19 cellular contexts compared by ENCODE assay signal in genomic region chr6:130577178-130577919, GRCh38.
DNase-seq lines count a peak whose midpoint lies in the region; ATAC-seq, FAIRE-seq and TF ChIP-seq lines count a peak whose summit lies in the region.
"Had no signal": no experiment of that assay in that cellular context is flagged by ENCODE, and none has a peak within 500 bp of the region (broad histone marks: within the 10 kb centered on the region; RNA-seq: fewer than 3 reads in every experiment).

No MANE protein-coding gene starts in this region.

- H3K79me2 ChIP-seq in H1 (ENCODE audit: control insufficient read depth in 1 of 2, insufficient read depth in 2 of 2, low read length in 2 of 2), result no peaks in the 10 kb centered on the region

- H3K9me3 ChIP-seq in A673 (ENCODE audit: low read depth, low read length, poor library complexity, severe bottlenecking), result no peaks in the 10 kb centered on the region
- H3K9me3 ChIP-seq in CD4-positive, alpha-beta T cell (ENCODE audit: control insufficient read depth, low read length), result no peaks in the 10 kb centered on the region
- H3K9me3 ChIP-seq in H1 (ENCODE audit: insufficient read depth in 2 of 2, low read depth in 1 of 2, low read length in 1 of 2), result no peaks in the 10 kb centered on the region
- H3K9me3 ChIP-seq: adrenal gland had no signal

- TF ChIP-seq POLR2A in H1 (IDR thresholded peaks at IDR 0.05; ENCODE audit: control extremely low read depth in 1 of 2, low read depth in 2 of 2, low read length in 2 of 2) (no peak), GM12891 (IDR thresholded peaks at IDR 0.05; ENCODE audit: low read depth, low read length) (no peak)

- no peak overlapping the region for H3K4me2 ChIP-seq in H1 (ENCODE audit: insufficient read depth in 1 of 2, low read depth in 2 of 2, low read length in 2 of 2)
- H3K4me2 ChIP-seq: KMS-11 had no signal

- H3K27me3 Mint-ChIP-seq in CD4-positive, alpha-beta T cell, result no peaks in the 10 kb centered on the region
- H3K27me3 Mint-ChIP-seq in activated CD4-positive, alpha-beta memory T cell treated with anti-CD3 and anti-CD28 coated beads for 36 hours, result no peaks in the 10 kb centered on the region

- H3K27me3 ChIP-seq in A673 (replicated peaks; ENCODE audit: insufficient read depth, low read depth, low read length, poor library complexity) (no peaks in the 10 kb centered on the region), H1 (replicated peaks in 1 of 4; ENCODE audit: control insufficient read depth in 3 of 4, extremely low read depth in 1 of 4, insufficient read depth in 3 of 4, low read length in 3 of 4) (peaks cover 0 to 1% (median 0%) of the 10 kb centered on the region in 4 experiments; a peak in 1 of 7 replicates)
- no peaks in the 10 kb centered on the region for H3K27me3 ChIP-seq in CD4-positive, alpha-beta T cell (ENCODE audit: control insufficient read depth, insufficient read depth, low read length)
- H3K27me3 ChIP-seq: adrenal gland had no signal

- H3K36me3 Mint-ChIP-seq in CD4-positive, alpha-beta T cell (ENCODE audit: low read depth), result no peaks in the 10 kb centered on the region
- H3K36me3 Mint-ChIP-seq in activated CD4-positive, alpha-beta memory T cell treated with anti-CD3 and anti-CD28 coated beads for 36 hours, result no peaks in the 10 kb centered on the region

- no peak for TF ChIP-seq CTCF in A673 (conservative IDR thresholded peaks at IDR 0.05; ENCODE audit: low read depth, low read length)
- no peak for TF ChIP-seq CTCF in CD4-positive, alpha-beta T cell (IDR thresholded peaks at IDR 0.05)
- TF ChIP-seq CTCF in H1 (IDR thresholded peaks at IDR 0.05; ENCODE audit: control extremely low read depth in 1 of 3, insufficient read depth in 1 of 3, low read depth in 1 of 3, low read length in 3 of 3), result no peak

- WGBS in H1 (ENCODE audit: extremely low coverage in 1 of 2, insufficient coverage in 1 of 2, insufficient read length in 1 of 2, insufficient replicate concordance in 2 of 2, low coverage in 1 of 2, low lambda C conversion rate in 2 of 2, missing lambda C conversion rate in 1 of 2), 2 experiments, result 92% methylated on average over 7 of the region's 8 CpGs; no CpG with 5 or more reads in 1 of the 2 experiments

- H3K4ac ChIP-seq in H1 (replicated peaks; ENCODE audit: insufficient read length, low read depth, low read length), result no peak overlapping the region

- DNase-seq in A673 (ENCODE audit: low spot score) (peak; percentile 72), H1 (ENCODE audit: low read depth in 1 of 2, low spot score in 2 of 2) (no peak), GM12891 (ENCODE audit: insufficient read length, low spot score) (no peak), amygdala (lab: John Stamatoyannopoulos, UW) (no peak), NCI-H510A (lab: John Stamatoyannopoulos, UW) (no peak)
- no peak for DNase-seq in CD4-positive, alpha-beta T cell
- no peak for DNase-seq in activated CD4-positive, alpha-beta memory T cell treated with anti-CD3 and anti-CD28 coated beads for 36 hours
- DNase-seq: adrenal gland; effector CD8-positive, alpha-beta T cell; GF-D8; head of caudate nucleus; NCI-H1048; NCI-H2081; NCI-H524; SW 1271 had no signal

- peaks cover 54% of the 10 kb centered on the region for H3K4me1 Mint-ChIP-seq in CD4-positive, alpha-beta T cell (ENCODE audit: low read depth)
- H3K4me1 Mint-ChIP-seq in activated CD4-positive, alpha-beta memory T cell treated with anti-CD3 and anti-CD28 coated beads for 36 hours (ENCODE audit: low read depth), result peaks cover 40% of the 10 kb centered on the region

- H2BK15ac ChIP-seq in H1 (ENCODE audit: low read length), result no peak overlapping the region

- H2BK120ac ChIP-seq in H1 (replicated peaks; ENCODE audit: low read depth, low read length), result no peak overlapping the region

- H3K27ac ChIP-seq in A673 (ENCODE audit: low read depth, low read length, poor library complexity, severe bottlenecking), result peak overlapping the region; percentile 62
- no peak overlapping the region for H3K27ac ChIP-seq in CD4-positive, alpha-beta T cell (ENCODE audit: low read depth, low read length)
- H3K27ac ChIP-seq in H1 (ENCODE audit: low read depth, low read length), result no peak overlapping the region
- H3K27ac ChIP-seq: adrenal gland, KMS-11 had no signal

- CTCF ChIA-PET in A673 (lab: Charles Lee), result no interaction called here
- CTCF ChIA-PET in CD4-positive, alpha-beta T cell (lab: Charles Lee), result interaction anchor here (1.4 kb wide), 1 partner anchor 17 kb away, joined by 5 read pairs; no protein-coding TSS in a partner anchor
- CTCF ChIA-PET in activated CD4-positive, alpha-beta memory T cell treated with anti-CD3 and anti-CD28 coated beads for 36 hours (lab: Charles Lee), result no interaction called here
- CTCF ChIA-PET in H1 (lab: Charles Lee; ENCODE audit: partially characterized antibody), result interaction anchor here (0.9 to 2.3 kb wide), 9 partner anchors 9 to 296 kb away, joined by 3 to 8 read pairs (median 4); partner anchors contain the start of gene TMEM200A

- TF ChIP-seq RAD21 in H1 (IDR thresholded peaks at IDR 0.05 in 1 of 2, conservative IDR thresholded peaks at IDR 0.05 in 1 of 2; ENCODE audit: low read depth in 2 of 2, low read length in 2 of 2), result no peak

- FAIRE-seq in H1 (lab: Jason Lieb, UNC), result no peak
- no peak for FAIRE-seq in GM12891 (lab: Jason Lieb, UNC)
- FAIRE-seq: GM12878, urothelium cell line had no signal

- H3K4me3 Mint-ChIP-seq in CD4-positive, alpha-beta T cell, result peak overlapping the region; percentile 74
- no peak overlapping the region for H3K4me3 Mint-ChIP-seq in activated CD4-positive, alpha-beta memory T cell treated with anti-CD3 and anti-CD28 coated beads for 36 hours

- TF ChIP-seq EP300 in H1 (IDR thresholded peaks at IDR 0.05; ENCODE audit: borderline replicate concordance in 1 of 2, low read depth in 2 of 2, low read length in 2 of 2), result no peak

- H3K18ac ChIP-seq in H1 (ENCODE audit: extremely low read depth, low read length), result no peak overlapping the region

- H3K4me3 ChIP-seq in A673 (ENCODE audit: low read depth, low read length, poor library complexity, severe bottlenecking) (no peak overlapping the region), H1 (ENCODE audit: extremely low read depth in 1 of 4, insufficient read depth in 2 of 4, low read depth in 3 of 4, low read length in 4 of 4) (no peak overlapping the region)
- H3K4me3 ChIP-seq: adrenal gland, GM12878 had no signal

- no peaks in the 10 kb centered on the region for H3K79me1 ChIP-seq in H1 (ENCODE audit: low read depth, low read length)

- H3K9me3 Mint-ChIP-seq in CD4-positive, alpha-beta T cell, result no peaks in the 10 kb centered on the region
- H3K9me3 Mint-ChIP-seq in activated CD4-positive, alpha-beta memory T cell treated with anti-CD3 and anti-CD28 coated beads for 36 hours, result no peaks in the 10 kb centered on the region

- POLR2A ChIA-PET in A673 (lab: Charles Lee; ENCODE audit: low non-redundant PET) (no interaction called here), H1 (lab: Charles Lee; ENCODE audit: partially characterized antibody) (no interaction called here)
- POLR2A ChIA-PET in CD4-positive, alpha-beta T cell (lab: Charles Lee), result interaction anchor here (0.9 to 2.2 kb wide), 5 partner anchors 10 to 1050 kb away, joined by 3 to 12 read pairs (median 3); no protein-coding TSS in a partner anchor
- POLR2A ChIA-PET in activated CD4-positive, alpha-beta memory T cell treated with anti-CD3 and anti-CD28 coated beads for 36 hours (lab: Charles Lee), result no interaction called here

- H3K27ac Mint-ChIP-seq in CD4-positive, alpha-beta T cell, result peak overlapping the region; percentile 37
- H3K27ac Mint-ChIP-seq in activated CD4-positive, alpha-beta memory T cell treated with anti-CD3 and anti-CD28 coated beads for 36 hours, result peak overlapping the region; percentile 6

- no peak overlapping the region for H2BK5ac ChIP-seq in H1 (ENCODE audit: low read depth, low read length)

- no peak overlapping the region for H4K8ac ChIP-seq in H1 (ENCODE audit: extremely low read depth, insufficient read depth, low read length)

- H2AFZ ChIP-seq in H1 (ENCODE audit: low read length), result 0 out of 2 replicates have a peak overlapping the region, but pooled peaks have one; percentile 46

- ATAC-seq in CD4-positive, alpha-beta T cell (ENCODE audit: poor library complexity), result peak; percentile 39
- ATAC-seq: sciatic nerve had no signal

- H4K5ac ChIP-seq in H1 (ENCODE audit: insufficient read length, low read depth, low read length), result no peak overlapping the region

- H4K91ac ChIP-seq in H1 (replicated peaks; ENCODE audit: insufficient read length, low read length), result no peak overlapping the region

- no peaks in the 10 kb centered on the region for H3K23me2 ChIP-seq in H1 (ENCODE audit: low read depth, low read length)

- no peak overlapping the region for H2BK12ac ChIP-seq in H1 (ENCODE audit: low read depth, low read length)

- H2AK5ac ChIP-seq in H1 (ENCODE audit: low read depth, low read length), result no peak overlapping the region

- H3K56ac ChIP-seq in H1 (replicated peaks; ENCODE audit: insufficient read length, low read depth, low read length), result no peak overlapping the region

- H2BK20ac ChIP-seq in H1 (ENCODE audit: low read length), result no peak overlapping the region

- H3K4me1 ChIP-seq in A673 (ENCODE audit: insufficient read depth, low read length, poor library complexity, severe bottlenecking) (peaks cover 42% of the 10 kb centered on the region), H1 (replicated peaks in 1 of 4; ENCODE audit: control insufficient read depth in 3 of 4, insufficient read depth in 4 of 4, low read length in 3 of 4) (no peaks in the 10 kb centered on the region)
- H3K4me1 ChIP-seq: adrenal gland had no signal

- H3K9ac ChIP-seq in H1 (replicated peaks in 1 of 4; ENCODE audit: extremely low read depth in 1 of 4, low read depth in 3 of 4, low read length in 3 of 4), result no peak overlapping the region
- H3K9ac ChIP-seq: KMS-11 had no signal

- BruUV-seq in A673 (replicated peaks; lab: Mats Ljungman, UMichigan), result no TSS peak

- H3K23ac ChIP-seq in H1 (ENCODE audit: insufficient read length), result no peak overlapping the region

- H3K36me3 ChIP-seq in A673 (ENCODE audit: insufficient read depth, low read length, poor library complexity, severe bottlenecking) (no peaks in the 10 kb centered on the region), H1 (ENCODE audit: control insufficient read depth in 2 of 4, insufficient read depth in 4 of 4, low read length in 3 of 4) (no peaks in the 10 kb centered on the region)
- H3K36me3 ChIP-seq: adrenal gland had no signal

- H4K20me1 ChIP-seq in H1 (replicated peaks in 1 of 2; ENCODE audit: control insufficient read depth in 1 of 2, insufficient read depth in 2 of 2, low read length in 2 of 2), result no peaks in the 10 kb centered on the region

- intact Hi-C loops in A673 (cut with micrococcal nuclease; ENCODE audit: unreplicated experiment), result no loop called here
- intact Hi-C loops in CD4-positive, alpha-beta T cell (cut with DNase I, micrococcal nuclease), result loop anchor here in 1 of 2 experiments (5.0 kb wide), 1 partner anchor 65 kb away; no protein-coding TSS in a partner anchor
- intact Hi-C loops in activated CD4-positive, alpha-beta memory T cell treated with anti-CD3 and anti-CD28 coated beads for 36 hours (cut with micrococcal nuclease), result loop anchor here (2.0 kb wide), 2 partner anchors 45 to 65 kb away; no protein-coding TSS in a partner anchor

- H3K14ac ChIP-seq in H1 (ENCODE audit: insufficient read length), result no peak overlapping the region

TF ChIP-seq in H1, 55 proteins besides CTCF, POLR2A, EP300 and RAD21 (continues in another document):
- TF ChIP-seq TCF12 (IDR thresholded peaks at IDR 0.05; ENCODE audit: low read depth, low read length), result no peak

TF ChIP-seq in GM12891, 5 proteins besides CTCF, POLR2A, EP300 and RAD21 (continues in another document):
- no peak for TF ChIP-seq POLR2AphosphoS5 (IDR thresholded peaks at IDR 0.05; ENCODE audit: low read depth, low read length)

Comparison
In these comparisons a context has a peak if more than half of its experiments do, and no peak if none do; other contexts are left out.
1. CTCF ChIA-PET loops: an anchor here in CD4-positive, alpha-beta T cell (1.4 kb wide) and H1 (0.9 to 2.3 kb wide); none called in A673 and activated CD4-positive, alpha-beta memory T cell treated with anti-CD3 and anti-CD28 coated beads for 36 hours.